35 cellular contexts compared by ENCODE assay signal in the genomic region with DNA sequence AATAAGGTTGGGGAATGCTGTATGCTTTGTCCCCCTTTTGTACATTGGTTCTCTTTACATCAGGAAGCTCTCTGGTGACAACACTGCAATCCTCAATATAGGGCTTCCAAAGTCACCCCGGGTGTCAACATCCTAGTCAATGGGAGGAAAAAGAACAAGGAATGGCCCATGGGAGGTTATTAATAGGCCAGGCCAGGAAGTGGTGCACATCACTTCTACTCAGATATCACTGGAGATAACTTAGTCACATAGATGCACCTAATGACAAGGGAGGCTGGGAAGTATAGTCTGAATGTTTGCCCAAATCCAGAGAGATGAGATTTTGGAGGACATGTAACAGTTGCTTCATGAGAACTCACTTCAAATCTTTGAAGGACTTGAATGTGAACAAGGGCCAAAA.
"Had no signal": no experiment of that assay in that cellular context is flagged by ENCODE, and none has a peak within 500 bp of the region (broad histone marks: within the 10 kb centered on the region; RNA-seq: fewer than 3 reads in every experiment).

No MANE protein-coding gene starts in this region.

- H3K9me3 ChIP-seq: adrenal gland, body of pancreas had no signal

- H3K9me3 Mint-ChIP-seq: activated B cell treated with CpG ODN at 0.5 μM for 24 hours; activated CD4-positive, alpha-beta T cell treated with anti-CD3 and anti-CD28 coated beads, Interleukin-2, amount 10 ng/mL, durations not matched to agents 24 days and 14 days; activated T-cell treated with anti-CD3 and anti-CD28 coated beads, Interleukin-2, amount 50 U/mL, for 4 hours; activated T-cell treated with anti-CD3 and anti-CD28 coated beads, Interleukin-2, amount 50 U/mL, for 72 hours; activated T-helper 1 cell treated with anti-CD3 and anti-CD28 coated beads, Interleukin-12 subunit alpha, Interleukin-12 subunit beta, Interleukin-2, Interleukin-4 antibody, amounts not matched to agents 30 ng/mL and 10 ng/mL and 1 ng/mL, durations not matched to agents 14 hours and 24 hours and 36 hours; activated T-helper 17 cell treated with anti-CD3 and anti-CD28 coated beads, Interleukin-2, amount 50 U/mL, for 72 hours; central memory CD8-positive, alpha-beta T cell had no signal

- H3K4me1 Mint-ChIP-seq: activated B cell treated with CpG ODN at 0.5 μM for 24 hours; activated CD4-positive, alpha-beta T cell treated with anti-CD3 and anti-CD28 coated beads, Interleukin-2, amount 10 ng/mL, durations not matched to agents 24 days and 14 days; activated naive CD8-positive, alpha-beta T cell treated with anti-CD3 and anti-CD28 coated beads for 36 hours; activated T-helper 17 cell treated with anti-CD3 and anti-CD28 coated beads, Interleukin-2, amount 50 U/mL, for 72 hours; central memory CD8-positive, alpha-beta T cell; T-helper 17 cell had no signal

- H3K36me3 ChIP-seq: adrenal gland, brain microvascular endothelial cell, cardiac muscle cell had no signal

- H3K27me3 ChIP-seq: adrenal gland, body of pancreas, brain microvascular endothelial cell, cardiac muscle cell had no signal

- H3K27me3 Mint-ChIP-seq: activated B cell treated with CpG ODN at 0.5 μM for 24 hours; activated CD4-positive, alpha-beta T cell treated with anti-CD3 and anti-CD28 coated beads, Interleukin-2, amount 10 ng/mL, durations not matched to agents 24 days and 14 days; T-helper 17 cell had no signal

- H3K4me3 ChIP-seq: adrenal gland, body of pancreas, cardiac muscle cell had no signal

- H3K4me3 Mint-ChIP-seq: activated B cell treated with CpG ODN at 0.5 μM for 24 hours; activated CD4-positive, alpha-beta memory T cell treated with anti-CD3 and anti-CD28 coated beads for 36 hours; activated CD4-positive, alpha-beta T cell treated with anti-CD3 and anti-CD28 coated beads, Interleukin-2, amount 10 ng/mL, durations not matched to agents 24 days and 14 days; activated CD8-positive, alpha-beta T cell treated with anti-CD3 and anti-CD28 coated beads for 36 hours; activated naive CD4-positive, alpha-beta T cell treated with anti-CD3 and anti-CD28 coated beads for 36 hours; activated naive CD8-positive, alpha-beta T cell treated with anti-CD3 and anti-CD28 coated beads for 36 hours; activated T-cell treated with anti-CD3 and anti-CD28 coated beads, Interleukin-2, amount 50 U/mL, for 4 hours; activated T-cell treated with anti-CD3 and anti-CD28 coated beads, Interleukin-2, amount 50 U/mL, for 72 hours; activated T-helper 1 cell treated with anti-CD3 and anti-CD28 coated beads, Interleukin-12 subunit alpha, Interleukin-12 subunit beta, Interleukin-2, Interleukin-4 antibody, amounts not matched to agents 30 ng/mL and 10 ng/mL and 1 ng/mL, durations not matched to agents 14 hours and 24 hours and 36 hours; activated T-helper 17 cell treated with anti-CD3 and anti-CD28 coated beads, Interleukin-2, amount 50 U/mL, for 72 hours; central memory CD8-positive, alpha-beta T cell; T-helper 17 cell; T-helper 2 cell treated with Interferon-gamma antibody and Interleukin-4, amounts not matched to agents 5 μg/mL and 100 μg/mL, for 36 hours had no signal

- H3K27ac Mint-ChIP-seq: activated B cell treated with CpG ODN at 0.5 μM for 24 hours; activated CD4-positive, alpha-beta memory T cell treated with anti-CD3 and anti-CD28 coated beads for 36 hours; activated CD4-positive, alpha-beta T cell treated with anti-CD3 and anti-CD28 coated beads, Interleukin-2, amount 10 ng/mL, durations not matched to agents 24 days and 14 days; activated CD8-positive, alpha-beta T cell treated with anti-CD3 and anti-CD28 coated beads for 36 hours; activated naive CD4-positive, alpha-beta T cell treated with anti-CD3 and anti-CD28 coated beads for 36 hours; activated naive CD4-positive, alpha-beta T cell treated with anti-CD3 and anti-CD28 coated beads, Interleukin-2, amount 50 U/mL, for 72 hours; activated naive CD8-positive, alpha-beta T cell treated with anti-CD3 and anti-CD28 coated beads for 36 hours; activated T-cell treated with anti-CD3 and anti-CD28 coated beads, Interleukin-2, amount 50 U/mL, for 72 hours; activated T-helper 1 cell treated with anti-CD3 and anti-CD28 coated beads, Interleukin-12 subunit alpha, Interleukin-12 subunit beta, Interleukin-2, Interleukin-4 antibody, amounts not matched to agents 30 ng/mL and 10 ng/mL and 1 ng/mL, durations not matched to agents 14 hours and 24 hours and 36 hours; activated T-helper 17 cell treated with anti-CD3 and anti-CD28 coated beads, Interleukin-2, amount 50 U/mL, for 72 hours; T-helper 17 cell; T-helper 2 cell treated with Interferon-gamma antibody and Interleukin-4, amounts not matched to agents 5 μg/mL and 100 μg/mL, for 36 hours had no signal

- H3K27ac ChIP-seq: adrenal gland, body of pancreas, brain microvascular endothelial cell, cardiac muscle cell, VCaP had no signal

- DNase-seq: activated B cell treated with CpG ODN at 0.5 μM for 24 hours; activated CD4-positive, alpha-beta memory T cell treated with anti-CD3 and anti-CD28 coated beads for 36 hours; activated CD4-positive, alpha-beta T cell treated with anti-CD3 and anti-CD28 coated beads for 4 hours; activated CD4-positive, alpha-beta T cell treated with anti-CD3 and anti-CD28 coated beads, Interleukin-2, amount 10 ng/mL, durations not matched to agents 24 days and 14 days; activated CD4-positive, alpha-beta T cell treated with anti-CD3 and anti-CD28 coated beads, Interleukin-2, amount 50 U/mL, for 1 hour; activated CD4-positive, alpha-beta T cell treated with anti-CD3 and anti-CD28 coated beads, Interleukin-2, amount 50 U/mL, for 4 hours; activated CD4-positive, CD25-positive, alpha-beta regulatory T cell treated with anti-CD3 and anti-CD28 coated beads, Interleukin-2, amount 50 U/mL, for 72 hours; activated CD8-positive, alpha-beta memory T cell treated with anti-CD3 and anti-CD28 coated beads, Interleukin-2, amount 50 U/mL, for 4 hours; activated CD8-positive, alpha-beta T cell treated with anti-CD3 and anti-CD28 coated beads for 36 hours; activated effector memory CD4-positive, alpha-beta T cell treated with anti-CD3 and anti-CD28 coated beads, Interleukin-2, amount 50 U/mL, for 16 hours; activated gamma-delta T cell treated with Interleukin-2 at 50 U/mL for 16 hours; activated naive CD4-positive, alpha-beta T cell; activated naive CD4-positive, alpha-beta T cell treated with anti-CD3 and anti-CD28 coated beads for 36 hours; activated naive CD4-positive, alpha-beta T cell treated with anti-CD3 and anti-CD28 coated beads, Interleukin-2, amount 50 U/mL, for 16 hours; activated naive CD8-positive, alpha-beta T cell treated with anti-CD3 and anti-CD28 coated beads for 36 hours; activated T-cell treated with anti-CD3 and anti-CD28 coated beads for 4 hours; activated T-cell treated with anti-CD3 and anti-CD28 coated beads, Interleukin-2, amount 50 U/mL, for 1 hour; activated T-cell treated with anti-CD3 and anti-CD28 coated beads, Interleukin-2, amount 50 U/mL, for 4 hours; activated T-cell treated with anti-CD3 and anti-CD28 coated beads, Interleukin-2, amount 50 U/mL, for 72 hours; adrenal gland; amniotic stem cell; aorta; body of pancreas; brain microvascular endothelial cell; caudate nucleus; cerebellar nuclear complex; T-helper 17 cell; T-helper 9 cell had no signal

- ATAC-seq: activated CD8-positive, alpha-beta T cell treated with anti-CD3 and anti-CD28 coated beads for 36 hours; activated naive CD4-positive, alpha-beta T cell treated with anti-CD3 and anti-CD28 coated beads, Interleukin-2, amount 50 U/mL, for 72 hours; activated T-cell treated with anti-CD3 and anti-CD28 coated beads, Interleukin-2, amount 50 U/mL, for 4 hours; activated T-cell treated with anti-CD3 and anti-CD28 coated beads, Interleukin-2, amount 50 U/mL, for 72 hours; activated T-helper 17 cell treated with anti-CD3 and anti-CD28 coated beads, Interleukin-2, amount 50 U/mL, for 72 hours; body of pancreas; T-helper 17 cell had no signal

- H3K36me3 Mint-ChIP-seq: activated CD4-positive, alpha-beta memory T cell treated with anti-CD3 and anti-CD28 coated beads for 36 hours; activated naive CD4-positive, alpha-beta T cell treated with anti-CD3 and anti-CD28 coated beads, Interleukin-2, amount 50 U/mL, for 72 hours; activated naive CD8-positive, alpha-beta T cell treated with anti-CD3 and anti-CD28 coated beads for 36 hours had no signal

- H3K4me1 ChIP-seq: adrenal gland, body of pancreas had no signal
